19 cellular contexts compared by ENCODE assay signal in the genomic region with DNA sequence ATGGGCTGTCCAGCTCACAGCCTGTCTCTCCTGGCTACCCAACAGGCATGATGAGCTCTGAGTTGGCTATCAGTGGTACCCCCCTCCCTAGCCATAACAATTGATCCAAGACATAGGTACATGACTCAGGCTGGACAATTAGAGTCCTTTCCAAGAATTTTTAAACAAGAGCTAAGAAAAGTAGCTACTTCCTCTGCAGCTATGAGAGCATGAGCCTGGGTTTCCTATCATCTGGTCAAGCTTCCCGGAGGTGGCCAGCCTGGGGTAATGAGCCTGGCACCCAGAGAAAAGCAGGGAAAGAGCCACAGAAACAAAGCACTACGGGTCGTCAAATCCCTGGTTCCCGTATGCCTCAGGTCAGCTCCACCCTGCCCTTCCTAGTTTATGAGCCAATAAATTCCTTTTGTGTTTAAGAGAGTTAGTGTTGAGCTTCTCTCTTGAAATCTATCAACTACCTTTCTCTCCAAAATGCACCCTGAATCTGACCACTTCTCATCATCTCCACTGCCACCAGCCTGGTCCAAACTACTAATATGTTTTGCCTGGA. TPM values are rescaled to one million over a fixed set of nuclear protein-coding genes. Genes with fewer than 3 reads are reported as not detected.
DNase-seq lines count a peak whose midpoint lies in the region; ATAC-seq and TF ChIP-seq lines count a peak whose summit lies in the region.
"Had no signal": no experiment of that assay in that cellular context is flagged by ENCODE, and none has a peak within 500 bp of the region (broad histone marks: within the 10 kb centered on the region; RNA-seq: fewer than 3 reads in every experiment).

No MANE protein-coding gene starts in this region.

- ATAC-seq in omental fat pad (ENCODE audit: low FRiP score): peak; percentile 27
- ATAC-seq: activated CD4-positive, alpha-beta T cell treated with anti-CD3 and anti-CD28 coated beads for 36 hours; activated CD8-positive, alpha-beta memory T cell treated with anti-CD3 and anti-CD28 coated beads, Interleukin-2, amount 10 ng/mL, durations not matched to agents 7 days and 5 days; activated naive CD8-positive, alpha-beta T cell treated with anti-CD3 and anti-CD28 coated beads, Interleukin-2, amount 50 U/mL, for 24 hours; activated T-helper 17 cell treated with anti-CD3 and anti-CD28 coated beads, Interleukin-2, amount 50 U/mL, for 72 hours had no signal

- H3K4me1 ChIP-seq in HAP-1 (peaks cover 11% of the 10 kb centered on the region), left ventricle myocardium inferior (peaks cover 16% of the 10 kb centered on the region)

- DNase-seq in HAP-1 (ENCODE audit: low spot score in 2 of 2) (peak; percentile 42 to 65), dermis blood vessel endothelial cell (peak; percentile 55), omental fat pad (ENCODE audit: low spot score) (no peak), NCI-H446 treated with DMSO at 0.1 percent for 48 hours (lab: John Stamatoyannopoulos, UW) (no peak), left ventricle myocardium inferior (no peak), H4 (ENCODE audit: low spot score) (no peak)
- DNase-seq: activated CD4-positive, alpha-beta T cell treated with anti-CD3 and anti-CD28 coated beads for 36 hours; activated CD8-positive, alpha-beta memory T cell treated with anti-CD3 and anti-CD28 coated beads, Interleukin-2, amount 10 ng/mL, durations not matched to agents 7 days and 5 days; activated naive CD8-positive, alpha-beta T cell treated with anti-CD3 and anti-CD28 coated beads, Interleukin-2, amount 50 U/mL, for 24 hours; cortex of kidney; DMS 273 treated with DMSO at 0.1 percent for 48 hours; NCI-H1436; NCI-H2171 treated with DMSO at 0.1 percent for 48 hours; NCI-H69 had no signal

- H3K36me3 ChIP-seq in HAP-1 (replicated peaks) (no peaks in the 10 kb centered on the region), left ventricle myocardium inferior (no peaks in the 10 kb centered on the region)

- in situ Hi-C loops in HAP-1 (cut with MboI; ENCODE audit: low sequenced_read_pairs): loop anchor here (5.0 kb wide), 1 partner anchor 44 kb away; no protein-coding TSS in a partner anchor

- TF ChIP-seq CTCF in omental fat pad (IDR thresholded peaks at IDR 0.05): no peak
- no peak for TF ChIP-seq CTCF in left ventricle myocardium inferior (IDR thresholded peaks at IDR 0.05; ENCODE audit: borderline replicate concordance)

- H3K9me3 ChIP-seq in HAP-1: no peaks in the 10 kb centered on the region
- no peaks in the 10 kb centered on the region for H3K9me3 ChIP-seq in left ventricle myocardium inferior (replicated peaks)

- H3K27ac ChIP-seq in left ventricle myocardium inferior (replicated peaks): no peak overlapping the region

- intact Hi-C loops in left ventricle myocardium inferior (cut with micrococcal nuclease): no loop called here

- no peaks in the 10 kb centered on the region for H3K27me3 ChIP-seq in HAP-1 (ENCODE audit: low read depth)
- no peaks in the 10 kb centered on the region for H3K27me3 ChIP-seq in left ventricle myocardium inferior (ENCODE audit: low read depth)

- H3K4me3 ChIP-seq in HAP-1: no peak overlapping the region
- H3K4me3 ChIP-seq in left ventricle myocardium inferior: no peak overlapping the region

RNA-seq across cellular contexts. Expression of a gene that starts 2.3 kb away (rescaled TPM):
- total RNA-seq in dermis blood vessel endothelial cell: not detected in 2 replicates
- total RNA-seq in omental fat pad: not detected
- total RNA-seq in left ventricle myocardium inferior: not detected
- not detected in 2 replicates for total RNA-seq in H4 (2014; rRNA removed; shearing (Covaris generic))
- total RNA-seq: activated CD4-positive, alpha-beta T cell treated with anti-CD3 and anti-CD28 coated beads for 36 hours; activated CD8-positive, alpha-beta memory T cell treated with anti-CD3 and anti-CD28 coated beads, Interleukin-2, amount 10 ng/mL, durations not matched to agents 7 days and 5 days; activated T-helper 17 cell treated with anti-CD3 and anti-CD28 coated beads, Interleukin-2, amount 50 U/mL, for 72 hours; epithelial cell of proximal tubule; frontal cortex; G401; neural crest cell had no signal

RNA-seq across cellular contexts. Expression of a gene that starts 13.4 kb away (rescaled TPM):
- total RNA-seq in dermis blood vessel endothelial cell (29.8 and 34.8 TPM in 2 replicates), omental fat pad (10 to 100 TPM; 16.8 to 25.2 (median 22.4) TPM), left ventricle myocardium inferior (18.6 TPM)
- 18.3 and 22.7 TPM in 2 replicates for total RNA-seq in H4 (2014; rRNA removed; shearing (Covaris generic))

RNA-seq across cellular contexts. Expression of a gene that starts 24.9 kb away (rescaled TPM):
- total RNA-seq in dermis blood vessel endothelial cell (not detected in 2 replicates), omental fat pad (10 to 100 TPM in 1 of 4 donors, 1 to 10 TPM in 3; 4.6 to 50.0 (median 7.6) TPM), left ventricle myocardium inferior (12.9 TPM)
- 0.04 and 0.25 TPM in 2 replicates for total RNA-seq in H4 (2014; rRNA removed; shearing (Covaris generic))
- total RNA-seq: activated CD4-positive, alpha-beta T cell treated with anti-CD3 and anti-CD28 coated beads for 36 hours; activated CD8-positive, alpha-beta memory T cell treated with anti-CD3 and anti-CD28 coated beads, Interleukin-2, amount 10 ng/mL, durations not matched to agents 7 days and 5 days; activated T-helper 17 cell treated with anti-CD3 and anti-CD28 coated beads, Interleukin-2, amount 50 U/mL, for 72 hours; epithelial cell of proximal tubule; G401 had no signal

RNA-seq across cellular contexts. Expression of a gene that starts 33.7 kb away (rescaled TPM):
- total RNA-seq in dermis blood vessel endothelial cell (not detected in 2 replicates), omental fat pad (not detected), left ventricle myocardium inferior (5.2 TPM)
- not detected in 2 replicates for total RNA-seq in H4 (2014; rRNA removed; shearing (Covaris generic))
- total RNA-seq: activated CD4-positive, alpha-beta T cell treated with anti-CD3 and anti-CD28 coated beads for 36 hours; activated CD8-positive, alpha-beta memory T cell treated with anti-CD3 and anti-CD28 coated beads, Interleukin-2, amount 10 ng/mL, durations not matched to agents 7 days and 5 days; activated T-helper 17 cell treated with anti-CD3 and anti-CD28 coated beads, Interleukin-2, amount 50 U/mL, for 72 hours; epithelial cell of proximal tubule; frontal cortex; G401; neural crest cell had no signal

RNA-seq across cellular contexts. Expression of a gene that starts 53.1 kb away (rescaled TPM):
- total RNA-seq in dermis blood vessel endothelial cell (77.3 and 84.7 TPM in 2 replicates), omental fat pad (10 to 100 TPM; 72.9 to 93.9 (median 84.7) TPM), left ventricle myocardium inferior (47.2 TPM)
- total RNA-seq in H4 (2014; rRNA removed; shearing (Covaris generic)): 63.9 and 91.3 TPM in 2 replicates

Comparison
In these comparisons a context has a peak if more than half of its experiments do, and no peak if none do; other contexts are left out.
1. DNase-seq: peak in HAP-1 (2 of 2) and dermis blood vessel endothelial cell (single experiment); none in omental fat pad (single experiment), NCI-H446 treated with DMSO at 0.1 percent for 48 hours (single experiment), left ventricle myocardium inferior (single experiment) and H4 (single experiment).